ENCODE assay signal across 24 cellular contexts in genomic region chr3:53490131-53490474, GRCh38. TPM values are rescaled to one million over a fixed set of nuclear protein-coding genes. Genes with fewer than 3 reads are reported as not detected.
DNase-seq lines count a peak whose midpoint lies in the region; ATAC-seq, FAIRE-seq and TF ChIP-seq lines count a peak whose summit lies in the region.
"Had no signal": no experiment of that assay in that cellular context is flagged by ENCODE, and none has a peak within 500 bp of the region (broad histone marks: within the 10 kb centered on the region; RNA-seq: fewer than 3 reads in every experiment).

No MANE protein-coding gene starts in this region.

- H3K27ac Mint-ChIP-seq in T-helper 17 cell, result no peak overlapping the region
- H3K27ac Mint-ChIP-seq: HFFc6 had no signal

- H3K4me2 ChIP-seq in HepG2 (ENCODE audit: low read depth, low read length), result peak overlapping the region; percentile 34
- H3K4me2 ChIP-seq: KMS-11, SK-N-SH had no signal

- intact Hi-C loops in HepG2 (cut with micrococcal nuclease; ENCODE audit: unreplicated experiment), result no loop called here
- intact Hi-C loops in right lobe of liver (cut with DNase I), result loop anchor here in 1 of 2 donors (10.0 kb wide), 1 partner anchor 115 kb away; no protein-coding TSS in a partner anchor
- intact Hi-C loops in left lung (cut with DNase I), result no loop called here

- H3K4me1 ChIP-seq in HepG2 (ENCODE audit: insufficient read depth, low read length) (peaks cover 61% of the 10 kb centered on the region), right lobe of liver (no peaks in the 10 kb centered on the region), left lung (peaks cover 0 to 8% of the 10 kb centered on the region in 2 donors), gastroesophageal sphincter (peaks cover 0 to 20% (median 1%) of the 10 kb centered on the region in 3 donors)

- H3K27me3 ChIP-seq in HepG2 (ENCODE audit: control insufficient read depth in 1 of 2, insufficient read depth in 2 of 2, low read length in 2 of 2) (peaks cover 1 to 11% of the 10 kb centered on the region in 2 experiments; a peak in 3 of 5 replicates), right lobe of liver (no peaks in the 10 kb centered on the region), left lung (peaks cover 5 to 54% of the 10 kb centered on the region in 2 donors), gastroesophageal sphincter (peaks cover 12% of the 10 kb centered on the region)

- no peak for TF ChIP-seq RAD21 in HepG2 (CRISPR knock-in tag; IDR thresholded peaks at IDR 0.05)

- peaks cover 3% of the 10 kb centered on the region for H3K36me3 Mint-ChIP-seq in T-helper 17 cell (ENCODE audit: low read depth)
- H3K36me3 Mint-ChIP-seq: CD8-positive, alpha-beta memory T cell had no signal

- DNase-seq in HepG2 (ENCODE audit: low spot score) (no peak), right lobe of liver (no peak), left lung (no peak), NCI-H1092 (lab: John Stamatoyannopoulos, UW) (no peak), T-helper 17 cell (no peak)
- DNase-seq: CD8-positive, alpha-beta memory T cell; GDM1; H7; HFFc6; NCI-H1105; NCI-H2029; NCI-H345; NCI-H524; NCI-H774; NK-92 treated with Interleukin-12 subunit alpha and Interleukin-12 subunit beta, amount 100 ng/mL, for 24 hours; SIG-M5; SK-N-SH had no signal

- TF ChIP-seq CTCF in HepG2 (CRISPR knock-in tag; IDR thresholded peaks at IDR 0.05), result no peak
- no peak for TF ChIP-seq CTCF in right lobe of liver (IDR thresholded peaks at IDR 0.05)
- no peak for TF ChIP-seq CTCF in VCaP (conservative IDR thresholded peaks at IDR 0.05)
- no peak for TF ChIP-seq CTCF in left lung (IDR thresholded peaks at IDR 0.05)
- no peak for TF ChIP-seq CTCF in gastroesophageal sphincter (IDR thresholded peaks at IDR 0.05)

- TF ChIP-seq EP300 in HepG2 (IDR thresholded peaks at IDR 0.05; ENCODE audit: low read depth in 2 of 2, low read length in 2 of 2) (no peak), HepG2 (CRISPR knock-in tag; IDR thresholded peaks at IDR 0.05; ENCODE audit: borderline replicate concordance) (no peak), gastroesophageal sphincter (IDR thresholded peaks at IDR 0.05) (no peak)

- H3K27ac ChIP-seq in HepG2 (ENCODE audit: extremely low read length, insufficient read depth, low read length) (no peak overlapping the region), right lobe of liver (no peak overlapping the region), VCaP (peak overlapping the region; percentile 51), left lung (no peak overlapping the region), gastroesophageal sphincter (no peak overlapping the region)
- H3K27ac ChIP-seq: C4-2B, HL-60, KMS-11 had no signal

- H4K20me1 ChIP-seq in HepG2 (ENCODE audit: insufficient read depth, low read length), result no peaks in the 10 kb centered on the region

- POLR2A ChIA-PET in HepG2 (lab: Yijun Ruan, JAX), result no interaction called here

- H3K4me3 Mint-ChIP-seq in T-helper 17 cell, result no peak overlapping the region
- H3K4me3 Mint-ChIP-seq: CD8-positive, alpha-beta memory T cell; HFFc6 had no signal

- H3K9me3 ChIP-seq in HepG2 (ENCODE audit: low read length), result no peaks in the 10 kb centered on the region
- no peaks in the 10 kb centered on the region for H3K9me3 ChIP-seq in right lobe of liver
- no peaks in the 10 kb centered on the region for H3K9me3 ChIP-seq in left lung
- H3K9me3 ChIP-seq in gastroesophageal sphincter, result no peaks in the 10 kb centered on the region
- H3K9me3 ChIP-seq in T-helper 17 cell (ENCODE audit: control insufficient read depth, low read length, poor library complexity, severe bottlenecking), result no peaks in the 10 kb centered on the region
- H3K9me3 ChIP-seq: SK-N-SH had no signal

- no peak overlapping the region for H2AFZ ChIP-seq in HepG2 (ENCODE audit: low read length)

- in situ Hi-C loops in HepG2 (cut with HindIII; ENCODE audit: extremely low pct_ligation_motif_present, low pct_unique_long_range_greater_than_20kb), result loop anchor here (10.0 kb wide), 1 partner anchor 115 kb away; no protein-coding TSS in a partner anchor

- no peak for FAIRE-seq in HepG2 (lab: Jason Lieb, UNC)

- H3K36me3 ChIP-seq in HepG2 (replicated peaks in 1 of 2; ENCODE audit: control insufficient read depth in 1 of 2, insufficient read depth in 2 of 2, low read length in 2 of 2), result no peaks in the 10 kb centered on the region
- H3K36me3 ChIP-seq in right lobe of liver, result no peaks in the 10 kb centered on the region
- H3K36me3 ChIP-seq in left lung, result no peaks in the 10 kb centered on the region
- no peaks in the 10 kb centered on the region for H3K36me3 ChIP-seq in gastroesophageal sphincter

- no peaks in the 10 kb centered on the region for H3K79me2 ChIP-seq in HepG2 (ENCODE audit: insufficient read depth, low read length)

- no peak overlapping the region for H3K4me3 ChIP-seq in HepG2 (replicated peaks in 1 of 3; ENCODE audit: insufficient read depth in 1 of 3, low read depth in 2 of 3, low read length in 3 of 3)
- H3K4me3 ChIP-seq in right lobe of liver, result no peak overlapping the region
- H3K4me3 ChIP-seq in left lung, result no peak overlapping the region
- no peak overlapping the region for H3K4me3 ChIP-seq in gastroesophageal sphincter

- ATAC-seq in HepG2 (peak; percentile 18; the same call in 1 of the 3 replicates), right lobe of liver (no peak), left lung (peak; percentile 3), gastroesophageal sphincter (no peak), T-helper 17 cell (no peak)
- ATAC-seq: Panc1 had no signal

- H3K9ac ChIP-seq in HepG2 (ENCODE audit: insufficient read depth, low read depth, low read length), result no peak overlapping the region
- H3K9ac ChIP-seq: KMS-11, SK-N-SH had no signal

- CTCF ChIA-PET in HepG2 (lab: Yijun Ruan, JAX; ENCODE audit: low intra/inter-chr PET ratio, low total read pairs), result no interaction called here

- peaks cover 42% of the 10 kb centered on the region for H3K27me3 Mint-ChIP-seq in T-helper 17 cell

- no TSS peak for BruUV-seq in HepG2 (replicated peaks; lab: Mats Ljungman, UMichigan)

- 3% methylated on average over 5 of the region's 5 CpGs for WGBS in HepG2 (ENCODE audit: low lambda C conversion rate)
- WGBS in right lobe of liver (ENCODE audit: insufficient coverage, low coverage, low lambda C conversion rate, missing lambda C conversion rate), result 57% methylated on average over 5 of the region's 5 CpGs
- whole genome bisulfite sequencing in gastroesophageal sphincter (ENCODE audit: low coverage in 1 of 2), 2 donors, result 59 to 72% methylated on average over 5 of the region's 5 CpGs

- H3K4me1 Mint-ChIP-seq in T-helper 17 cell, result peaks cover 6% of the 10 kb centered on the region

- no peak for TF ChIP-seq POLR2A in HepG2 (IDR thresholded peaks at IDR 0.05; ENCODE audit: insufficient read depth in 1 of 2, low read depth in 2 of 2, low read length in 2 of 2)
- no peak for TF ChIP-seq POLR2A in right lobe of liver (IDR thresholded peaks at IDR 0.05)
- no peak for TF ChIP-seq POLR2A in gastroesophageal sphincter (IDR thresholded peaks at IDR 0.05)

TF ChIP-seq in HepG2, 621 proteins besides CTCF, POLR2A, EP300 and RAD21:
- peak; percentile 75 for TF ChIP-seq RARA (CRISPR knock-in tag; IDR thresholded peaks at IDR 0.05)
- TF ChIP-seq IKZF1 (IDR thresholded peaks at IDR 0.05), result no peak
- no peak for TF ChIP-seq RFX1 (IDR thresholded peaks at IDR 0.05)
- TF ChIP-seq BCL6 (CRISPR knock-in tag; IDR thresholded peaks at IDR 0.05), result peak; percentile 66
- TF ChIP-seq ZNF317 (CRISPR knock-in tag; IDR thresholded peaks at IDR 0.05), result 0 out of 2 replicates have a peak, but pooled peaks have one; percentile 52

RNA-seq across cellular contexts. Expression of gene CACNA1D, which starts 4.3 kb away (rescaled TPM):
- 0.38 and 0.45 TPM in 2 replicates for total RNA-seq in HepG2 (2016; rRNA removed; fragmentation: Illumina TruSeq; extraction: Trizol)
- total RNA-seq in HepG2 (2016; cell fraction: cytosol; rRNA removed; fragmentation: Illumina TruSeq; extraction: Trizol; ENCODE audit: low read depth), result 0.10 and 0.71 TPM in 2 replicates
- 0.55 and 0.76 TPM in 2 replicates for total RNA-seq in HepG2 (2016; cell fraction: insoluble cytoplasmic fraction; rRNA removed; fragmentation: Illumina TruSeq; extraction: Trizol)
- total RNA-seq in HepG2 (2016; cell fraction: membrane; rRNA removed; fragmentation: Illumina TruSeq; extraction: Trizol), result 0.38 and 0.59 TPM in 2 replicates
- total RNA-seq in HepG2 (2016; cell fraction: nucleus; rRNA removed; fragmentation: Illumina TruSeq; extraction: Trizol), result 2.0 and 4.0 TPM in 2 replicates
- 0.26 and 0.33 TPM in 2 replicates for polyA plus RNA-seq in HepG2 (2011; rRNA removed)
- polyA plus RNA-seq in HepG2 (2011; cell fraction: cytosol; rRNA removed), result 0.06 and 0.13 TPM in 2 replicates
- polyA plus RNA-seq in HepG2 (2011; cell fraction: nucleus; rRNA removed), result 0.51 and 1.1 TPM in 2 replicates
- polyA plus RNA-seq in HepG2 (2012), result 1.1 and 3.4 TPM in 2 replicates
- polyA plus RNA-seq in HepG2 (2016; cell fraction: cytosol; fragmentation: Illumina TruSeq; extraction: Trizol; ENCODE audit: low read depth), result 0.10 and 0.14 TPM in 2 replicates
- polyA plus RNA-seq in HepG2 (2016; cell fraction: insoluble cytoplasmic fraction; fragmentation: Illumina TruSeq; extraction: Trizol; ENCODE audit: low read depth), result 0.24 and 0.58 TPM in 2 replicates
- polyA plus RNA-seq in HepG2 (2016; cell fraction: membrane; fragmentation: Illumina TruSeq; extraction: Trizol; ENCODE audit: low read depth), result 0.15 TPM in 1 of 2 replicates, not detected in the other
- polyA plus RNA-seq in HepG2 (2016; cell fraction: nucleus; fragmentation: Illumina TruSeq; extraction: Trizol; ENCODE audit: insufficient read depth, low read depth), result 2.1 and 2.2 TPM in 2 replicates
- 0.42 and 9.7 TPM in 2 replicates for polyA minus RNA-seq in HepG2 (2011; rRNA and poly(A)+ RNA removed; ENCODE audit: low replicate concordance)
- polyA minus RNA-seq in HepG2 (2011; cell fraction: cytosol; rRNA and poly(A)+ RNA removed), result 0.79 TPM in 1 of 2 replicates, not detected in the other
- polyA minus RNA-seq in HepG2 (2011; cell fraction: nucleus; rRNA and poly(A)+ RNA removed), result 1.2 and 2.7 TPM in 2 replicates
- 10 to 100 TPM in 2 of 6 experiments, 1 to 10 TPM in 4; 5.5 to 12.7 (median 9.3) TPM for total RNA-seq in right lobe of liver
- 10 to 100 TPM; 32.6 to 58.2 TPM for total RNA-seq in left lung
- total RNA-seq in gastroesophageal sphincter, result 1 to 10 TPM in 3 of 4 donors, under 1 TPM in 1; 0.52 to 5.7 (median 3.6) TPM
- under 1 TPM in 1 of 2 donors, not detected in 1; 0.57 TPM for total RNA-seq in T-helper 17 cell
- total RNA-seq: A172 had no signal

Comparison
In these comparisons a context has a peak if more than half of its experiments do, and no peak if none do; other contexts are left out.
1. ATAC-seq: peak in HepG2 (single experiment) and left lung (single experiment); none in right lobe of liver (0 of 4), gastroesophageal sphincter (single experiment) and T-helper 17 cell (single experiment).